8 cellular contexts compared by ENCODE assay signal in the genomic region with DNA sequence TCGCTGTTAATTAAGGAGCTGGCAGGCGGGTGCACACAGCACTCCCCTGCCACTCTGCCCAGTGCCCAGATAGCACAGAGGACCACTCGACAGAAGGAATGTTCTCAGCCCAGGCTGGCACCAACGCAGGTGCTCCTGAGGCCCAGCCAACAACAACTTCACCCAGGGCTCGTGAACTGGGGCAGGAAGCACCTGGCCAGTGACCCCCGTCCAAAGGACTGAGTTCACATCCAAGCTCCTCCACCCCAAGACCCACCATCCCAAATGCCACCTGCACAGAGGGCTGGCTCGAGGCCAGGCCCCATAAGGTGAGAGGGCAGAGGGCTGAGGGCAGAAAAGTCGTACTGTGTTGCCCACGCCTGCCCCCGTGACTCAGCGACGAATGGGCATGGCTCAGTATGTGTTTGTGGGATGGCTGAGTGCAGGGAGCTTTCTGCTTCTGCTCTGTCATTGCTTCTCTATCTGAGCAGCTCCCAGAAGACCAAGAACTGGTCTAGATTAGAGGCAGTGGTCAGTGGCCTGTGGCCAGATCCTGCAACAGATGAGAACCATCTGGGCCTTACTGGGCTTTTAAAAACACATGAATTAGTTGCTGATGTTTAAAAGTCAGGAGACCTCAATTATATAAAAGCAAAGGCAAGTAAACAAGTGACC.
A peak's percentile ranks its signal among the peaks of the same experiment; 100 is the strongest.
DNase-seq lines count a peak whose midpoint lies in the region; ATAC-seq lines count a peak whose summit lies in the region.

No MANE protein-coding gene starts in this region.

- intact Hi-C loops in left ventricle myocardium superior (cut with micrococcal nuclease): no loop called here

- DNase-seq in CMK (ENCODE audit: low read depth) (peak; percentile 65), OCI-M1 (lab: John Stamatoyannopoulos, UW) (peak; percentile 31), amniotic epithelial cell (ENCODE audit: low read depth) (peak; percentile 93), left ventricle myocardium superior (peak; percentile 89), NCI-H524 (lab: John Stamatoyannopoulos, UW) (no peak), H4 (ENCODE audit: low spot score) (no peak)
- DNase-seq in stimulated activated CD4-positive, alpha-beta T cell treated with anti-CD3 and anti-CD28 coated beads, Interleukin-12 subunit alpha, Interleukin-12 subunit beta, amount 100 ng/mL, for 4 hours: peak; percentile 40

- ATAC-seq in left ventricle myocardium superior (peak; percentile 82), GM18861 (IDR thresholded peaks at IDR 0.05; ENCODE audit: unreplicated experiment) (no peak)

Comparison
In these comparisons a context has a peak if more than half of its experiments do, and no peak if none do; other contexts are left out.
1. DNase-seq: peak in CMK (single experiment), OCI-M1 (single experiment), amniotic epithelial cell (single experiment), left ventricle myocardium superior (single experiment) and stimulated activated CD4-positive, alpha-beta T cell treated with anti-CD3 and anti-CD28 coated beads, Interleukin-12 subunit alpha, Interleukin-12 subunit beta, amount 100 ng/mL, for 4 hours (single experiment); none in NCI-H524 (0 of 2) and H4 (single experiment).